Comparison of ENCODE assay signal across 12 cellular contexts in genomic region chr3:16266714-16267113, GRCh38. TPM values are rescaled to one million over a fixed set of nuclear protein-coding genes. Genes with fewer than 3 reads are reported as not detected.
DNase-seq lines count a peak whose midpoint lies in the region; ATAC-seq, FAIRE-seq and TF ChIP-seq lines count a peak whose summit lies in the region.
"Had no signal": no experiment of that assay in that cellular context is flagged by ENCODE, and none has a peak within 500 bp of the region (broad histone marks: within the 10 kb centered on the region; RNA-seq: fewer than 3 reads in every experiment).

No MANE protein-coding gene starts in this region.

- no peak for DNase-seq in A549 (ENCODE audit: low read depth in 1 of 2, low spot score in 1 of 2)
- DNase-seq in GM23338 (ENCODE audit: low spot score), result no peak
- DNase-seq in right lobe of liver, result no peak
- DNase-seq in KG1 (lab: John Stamatoyannopoulos, UW), result no peak
- DNase-seq in effector CD4-positive, alpha-beta T cell, result no peak
- no peak for DNase-seq in stimulated activated CD4-positive, alpha-beta T cell treated with anti-CD3 and anti-CD28 coated beads, Interleukin-15, amount 100 ng/mL, for 24 hours
- DNase-seq: anterior cingulate cortex, kidney, RPMI8226, uterus had no signal

- ATAC-seq in A549 (no peak), GM23338 (no peak), right lobe of liver (no peak), HG02610 (IDR thresholded peaks at IDR 0.05; ENCODE audit: unreplicated experiment) (no peak)

- no peak overlapping the region for H2AFZ ChIP-seq in GM23338

- H3K4me2 ChIP-seq in A549 (peak overlapping the region; percentile 83), GM23338 (peak overlapping the region; percentile 91; the same call in 1 of the 2 replicates)

- intact Hi-C loops in right lobe of liver (cut with DNase I), result no loop called here

- peaks cover 68% of the 10 kb centered on the region for H3K79me2 ChIP-seq in GM23338 (replicated peaks; ENCODE audit: insufficient read depth)

- H3K4me1 ChIP-seq in A549, result peaks cover 19% of the 10 kb centered on the region
- peaks cover 7% of the 10 kb centered on the region for H3K4me1 ChIP-seq in GM23338 (ENCODE audit: insufficient read depth)
- H3K4me1 ChIP-seq in right lobe of liver, result peaks cover 0 to 39% (median 5%) of the 10 kb centered on the region in 4 donors
- H3K4me1 ChIP-seq: uterus had no signal

- H3K27ac Mint-ChIP-seq in GM23338, result no peak overlapping the region
- peak overlapping the region; percentile 25 for H3K27ac Mint-ChIP-seq in activated naive CD8-positive, alpha-beta T cell

- H3K27ac ChIP-seq in A549 (no peak overlapping the region), GM23338 (ENCODE audit: low read depth) (no peak overlapping the region), right lobe of liver (peak overlapping the region in 2 of 3 donors; percentile 93 to 96)

- H3K36me3 ChIP-seq in GM23338 (ENCODE audit: insufficient read depth) (peaks cover 21% of the 10 kb centered on the region), right lobe of liver (peaks cover 0 to 18% (median 7%) of the 10 kb centered on the region in 4 donors)
- H3K36me3 ChIP-seq: uterus had no signal

- POLR2A ChIA-PET in A549 (lab: Yijun Ruan, JAX), result no interaction called here

- TF ChIP-seq POLR2A in A549 (IDR thresholded peaks at IDR 0.05; ENCODE audit: low read length), result no peak
- no peak for TF ChIP-seq POLR2A in right lobe of liver (IDR thresholded peaks at IDR 0.05)

- H3K4me3 ChIP-seq in A549 (no peak overlapping the region), GM23338 (peak overlapping the region; percentile 92), right lobe of liver (peak overlapping the region in 2 of 3 donors; percentile 70 to 91)
- H3K4me3 ChIP-seq: uterus had no signal

- no peaks in the 10 kb centered on the region for H3K9me2 ChIP-seq in GM23338 (ENCODE audit: insufficient read depth)

- H3F3A ChIP-seq in GM23338 (replicated peaks; ENCODE audit: low read depth), result no peaks in the 10 kb centered on the region

- H3K9me3 Mint-ChIP-seq in GM23338, result no peaks in the 10 kb centered on the region
- H3K9me3 Mint-ChIP-seq in activated naive CD8-positive, alpha-beta T cell (ENCODE audit: low read depth), result no peaks in the 10 kb centered on the region

- CTCF ChIA-PET in A549 (lab: Yijun Ruan, JAX), result interaction anchor here (1.0 to 6.7 kb wide), 4 partner anchors 24 to 284 kb away, joined by 3 to 41 read pairs (median 10); no protein-coding TSS in a partner anchor

- H3K27me3 ChIP-seq in GM23338 (ENCODE audit: insufficient read depth) (no peaks in the 10 kb centered on the region), right lobe of liver (no peaks in the 10 kb centered on the region)
- H3K27me3 ChIP-seq: uterus had no signal

- FAIRE-seq in A549 (lab: Jason Lieb, UNC), result no peak
- FAIRE-seq: kidney had no signal

- H3K4me1 Mint-ChIP-seq in GM23338, result peaks cover 19% of the 10 kb centered on the region
- peaks cover 33% of the 10 kb centered on the region for H3K4me1 Mint-ChIP-seq in activated naive CD8-positive, alpha-beta T cell (ENCODE audit: low read depth)

- TF ChIP-seq CTCF in A549 (IDR thresholded peaks at IDR 0.05) (no peak), GM23338 (conservative IDR thresholded peaks at IDR 0.05; ENCODE audit: low read depth in 2 of 2) (no peak), right lobe of liver (IDR thresholded peaks at IDR 0.05) (no peak)

- H3K9me3 ChIP-seq in A549 (no peaks in the 10 kb centered on the region), right lobe of liver (no peaks in the 10 kb centered on the region)
- H3K9me3 ChIP-seq: uterus had no signal

- TF ChIP-seq RAD21 in A549 (conservative IDR thresholded peaks at IDR 0.05 in 1 of 2, IDR thresholded peaks at IDR 0.05 in 1 of 2), result no peak

- H3K27me3 Mint-ChIP-seq in GM23338 (ENCODE audit: insufficient read depth, low read depth, poor library complexity), result peaks cover 4% of the 10 kb centered on the region
- no peaks in the 10 kb centered on the region for H3K27me3 Mint-ChIP-seq in activated naive CD8-positive, alpha-beta T cell

- peak overlapping the region; percentile 48; the same call in 2 of the 3 replicates for H3K4me3 Mint-ChIP-seq in GM23338
- H3K4me3 Mint-ChIP-seq in activated naive CD8-positive, alpha-beta T cell, result peak overlapping the region; percentile 21

- no peak for TF ChIP-seq EP300 in A549 (IDR thresholded peaks at IDR 0.05)

- peaks cover 20% of the 10 kb centered on the region; the same call in 2 of the 3 replicates for H3K36me3 Mint-ChIP-seq in GM23338 (ENCODE audit: low read depth)
- H3K36me3 Mint-ChIP-seq in activated naive CD8-positive, alpha-beta T cell, result peaks cover 2% of the 10 kb centered on the region

- 91% methylated on average over 3 of the region's 3 CpGs for WGBS in A549 (ENCODE audit: missing lambda C conversion rate)
- 34% methylated on average over 3 of the region's 3 CpGs for WGBS in right lobe of liver (ENCODE audit: insufficient coverage, low coverage, low lambda C conversion rate, missing lambda C conversion rate)

- H4K20me1 ChIP-seq in GM23338 (replicated peaks; ENCODE audit: insufficient read depth), result no peaks in the 10 kb centered on the region; the same call in none of the 2 replicates

TF ChIP-seq in A549, 52 proteins besides CTCF, POLR2A, EP300 and RAD21 (continues in another document):
- TF ChIP-seq MAFK (IDR thresholded peaks at IDR 0.05; ENCODE audit: partially characterized antibody), result no peak
- TF ChIP-seq, protein P1, sequence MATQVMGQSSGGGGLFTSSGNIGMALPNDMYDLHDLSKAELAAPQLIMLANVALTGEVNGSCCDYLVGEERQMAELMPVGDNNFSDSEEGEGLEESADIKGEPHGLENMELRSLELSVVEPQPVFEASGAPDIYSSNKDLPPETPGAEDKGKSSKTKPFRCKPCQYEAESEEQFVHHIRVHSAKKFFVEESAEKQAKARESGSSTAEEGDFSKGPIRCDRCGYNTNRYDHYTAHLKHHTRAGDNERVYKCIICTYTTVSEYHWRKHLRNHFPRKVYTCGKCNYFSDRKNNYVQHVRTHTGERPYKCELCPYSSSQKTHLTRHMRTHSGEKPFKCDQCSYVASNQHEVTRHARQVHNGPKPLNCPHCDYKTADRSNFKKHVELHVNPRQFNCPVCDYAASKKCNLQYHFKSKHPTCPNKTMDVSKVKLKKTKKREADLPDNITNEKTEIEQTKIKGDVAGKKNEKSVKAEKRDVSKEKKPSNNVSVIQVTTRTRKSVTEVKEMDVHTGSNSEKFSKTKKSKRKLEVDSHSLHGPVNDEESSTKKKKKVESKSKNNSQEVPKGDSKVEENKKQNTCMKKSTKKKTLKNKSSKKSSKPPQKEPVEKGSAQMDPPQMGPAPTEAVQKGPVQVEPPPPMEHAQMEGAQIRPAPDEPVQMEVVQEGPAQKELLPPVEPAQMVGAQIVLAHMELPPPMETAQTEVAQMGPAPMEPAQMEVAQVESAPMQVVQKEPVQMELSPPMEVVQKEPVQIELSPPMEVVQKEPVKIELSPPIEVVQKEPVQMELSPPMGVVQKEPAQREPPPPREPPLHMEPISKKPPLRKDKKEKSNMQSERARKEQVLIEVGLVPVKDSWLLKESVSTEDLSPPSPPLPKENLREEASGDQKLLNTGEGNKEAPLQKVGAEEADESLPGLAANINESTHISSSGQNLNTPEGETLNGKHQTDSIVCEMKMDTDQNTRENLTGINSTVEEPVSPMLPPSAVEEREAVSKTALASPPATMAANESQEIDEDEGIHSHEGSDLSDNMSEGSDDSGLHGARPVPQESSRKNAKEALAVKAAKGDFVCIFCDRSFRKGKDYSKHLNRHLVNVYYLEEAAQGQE (IDR thresholded peaks at IDR 0.05), result no peak

TF ChIP-seq in GM23338, 12 proteins besides CTCF, POLR2A, EP300 and RAD21 (continues in another document):
- TF ChIP-seq EZH2 (IDR thresholded peaks at IDR 0.05; ENCODE audit: low read depth, unreplicated experiment) (no peak), STAT1 (IDR thresholded peaks at IDR 0.05; ENCODE audit: unreplicated experiment) (no peak), NANOG (IDR thresholded peaks at IDR 0.05; ENCODE audit: borderline replicate concordance) (no peak), POLR2AphosphoS5 (IDR thresholded peaks at IDR 0.05; ENCODE audit: low read depth) (no peak)

RNA-seq across cellular contexts. Expression of gene OXNAD1, which starts 1.7 kb away (rescaled TPM):
- polyA plus RNA-seq in A549 (2011; rRNA removed), result 24.2 and 25.9 TPM in 2 replicates
- polyA plus RNA-seq in A549 (2012; cell fraction: cytosol; rRNA removed), result 8.2 and 9.6 TPM in 2 replicates
- 4.2 and 5.4 TPM in 2 replicates for polyA plus RNA-seq in A549 (2012; cell fraction: nucleus; rRNA removed)
- 8.4 to 9.1 TPM (median 8.8 TPM) in 3 replicates for polyA plus RNA-seq in A549 (2017; fragmentation: RNase III; extraction: RNeasy Plus Mini Kit Qiagen cat#74134 plus additional on column Dnase treatment)
- polyA minus RNA-seq in A549 (2011; rRNA and poly(A)+ RNA removed), result 19.5 and 24.8 TPM in 2 replicates
- 34.2 and 39.4 TPM in 2 replicates for total RNA-seq in GM23338 (2014; rRNA removed; shearing (Covaris generic))
- polyA plus RNA-seq in GM23338 (2016; fragmentation: Nextera tagmentation; extraction: Ambion mirVana), result 20.0 and 22.9 TPM in 2 replicates
- total RNA-seq in right lobe of liver, result 10 to 100 TPM in 5 of 6 experiments, 1 to 10 TPM in 1; 8.1 to 27.2 (median 16.2) TPM

RNA-seq across cellular contexts. Expression of gene DPH3, which starts 2.0 kb away (rescaled TPM):
- polyA plus RNA-seq in A549 (2011; rRNA removed), result 34.7 and 37.5 TPM in 2 replicates
- polyA plus RNA-seq in A549 (2012; cell fraction: cytosol; rRNA removed), result 7.3 and 7.4 TPM in 2 replicates
- 1.7 and 2.7 TPM in 2 replicates for polyA plus RNA-seq in A549 (2012; cell fraction: nucleus; rRNA removed)
- polyA plus RNA-seq in A549 (2017; fragmentation: RNase III; extraction: RNeasy Plus Mini Kit Qiagen cat#74134 plus additional on column Dnase treatment), result 20.3 to 21.8 TPM (median 20.5 TPM) in 3 replicates
- polyA minus RNA-seq in A549 (2011; rRNA and poly(A)+ RNA removed), result 10.4 and 11.5 TPM in 2 replicates
- 14.0 and 15.3 TPM in 2 replicates for total RNA-seq in GM23338 (2014; rRNA removed; shearing (Covaris generic))
- 84.3 and 91.7 TPM in 2 replicates for polyA plus RNA-seq in GM23338 (2016; fragmentation: Nextera tagmentation; extraction: Ambion mirVana)
- total RNA-seq in right lobe of liver, result 10 to 100 TPM in 5 of 6 experiments, 1 to 10 TPM in 1; 9.7 to 15.0 (median 12.9) TPM

Comparison
In these comparisons a context has a peak if more than half of its experiments do, and no peak if none do; other contexts are left out.
1. H3K27ac ChIP-seq: peak in right lobe of liver (2 of 3); none in A549 (0 of 2) and GM23338 (single experiment).